26 cellular contexts compared by ENCODE assay signal in genomic region chr15:59646271-59646670, GRCh38. TPM values are rescaled to one million over a fixed set of nuclear protein-coding genes. Genes with fewer than 3 reads are reported as not detected.
"Had no signal": no experiment of that assay in that cellular context is flagged by ENCODE, and none has a peak within 500 bp of the region (broad histone marks: within the 10 kb centered on the region; RNA-seq: fewer than 3 reads in every experiment).

No MANE protein-coding gene starts in this region.

- H3K27me3 ChIP-seq: colonic mucosa, dorsolateral prefrontal cortex, esophagus muscularis mucosa, esophagus squamous epithelium, foreskin keratinocyte, gastrocnemius medialis, gastroesophageal sphincter, heart left ventricle, heart right ventricle, hepatocyte had no signal

- H3K4me3 ChIP-seq: colonic mucosa, coronary artery, dorsolateral prefrontal cortex, esophagus muscularis mucosa, esophagus squamous epithelium, gastrocnemius medialis, gastroesophageal sphincter, heart left ventricle, heart right ventricle, hepatocyte had no signal

- FAIRE-seq: endothelial cell of umbilical vein had no signal

- H3K27ac ChIP-seq: colonic mucosa, coronary artery, dorsolateral prefrontal cortex, epithelial cell of prostate, esophagus muscularis mucosa, esophagus squamous epithelium, foreskin keratinocyte, gastrocnemius medialis, gastroesophageal sphincter, heart left ventricle, heart right ventricle, hepatocyte had no signal

- ATAC-seq: effector memory CD8-positive, alpha-beta T cell; esophagus mucosa; foreskin keratinocyte; gastrocnemius medialis; gastroesophageal sphincter; heart left ventricle; heart right ventricle had no signal

- H3K36me3 ChIP-seq: colonic mucosa had no signal

- H3K4me1 ChIP-seq: colonic mucosa, esophagus squamous epithelium, gastrocnemius medialis, gastroesophageal sphincter had no signal

- H3K9me3 ChIP-seq: colonic mucosa, esophagus muscularis mucosa, esophagus squamous epithelium, gastrocnemius medialis, gastroesophageal sphincter, heart left ventricle, heart right ventricle had no signal

- DNase-seq: colonic mucosa; cortex of kidney; dermis blood vessel endothelial cell; dorsolateral prefrontal cortex; effector CD4-positive, alpha-beta T cell; effector CD8-positive, alpha-beta T cell; effector memory CD4-positive, alpha-beta T cell; effector memory CD8-positive, alpha-beta T cell; endodermal cell; erythroblast; esophagus squamous epithelium; foreskin fibroblast; foreskin keratinocyte; foreskin melanocyte; gastrocnemius medialis; glutamatergic neuron; head of caudate nucleus; heart left ventricle; heart right ventricle had no signal

- H3K4me2 ChIP-seq: hepatocyte had no signal

RNA-seq across cellular contexts. Expression of gene GCNT3, which starts 34.7 kb away (rescaled TPM):
- polyA plus RNA-seq: endothelial cell of umbilical vein, foreskin keratinocyte, heart left ventricle had no signal
